In genomic region chr17:27445971-27446370, GRCh38 we compare ENCODE assay signal across 20 cellular contexts.
"Had no signal": no experiment of that assay in that cellular context is flagged by ENCODE, and none has a peak within 500 bp of the region (broad histone marks: within the 10 kb centered on the region; RNA-seq: fewer than 3 reads in every experiment).

No MANE protein-coding gene starts in this region.

- ATAC-seq: gastroesophageal sphincter; left lobe of liver; naive thymus-derived CD4-positive, alpha-beta T cell; stimulated activated effector memory CD8-positive, alpha-beta T cell treated with anti-CD3 and anti-CD28 coated beads, Interleukin-12 subunit alpha, Interleukin-12 subunit beta, amount 100 ng/mL, for 72 hours; stimulated activated naive CD8-positive, alpha-beta T cell treated with anti-CD3 and anti-CD28 coated beads, Interleukin-15, Interleukin-2, amounts not matched to agents 100 U/mL and 50 U/mL, for 24 hours had no signal

- FAIRE-seq: endometrium, urothelium cell line had no signal

- H3K9me3 ChIP-seq: esophagus muscularis mucosa, gastroesophageal sphincter, neutrophil, ovary, suprapubic skin, thyroid gland had no signal

- H3K36me3 Mint-ChIP-seq: naive thymus-derived CD4-positive, alpha-beta T cell; stimulated activated effector memory CD8-positive, alpha-beta T cell treated with anti-CD3 and anti-CD28 coated beads, Interleukin-12 subunit alpha, Interleukin-12 subunit beta, amount 100 ng/mL, for 72 hours; type B pancreatic cell had no signal

- DNase-seq: effector memory CD4-positive, alpha-beta T cell; glutamatergic neuron; islet precursor cell; naive thymus-derived CD4-positive, alpha-beta T cell; ovary; stimulated activated CD4-positive, alpha-beta T cell treated with anti-CD3 and anti-CD28 coated beads, Interleukin-4, amount 100 ng/mL, for 1 hour; stimulated activated CD8-positive, alpha-beta memory T cell treated with anti-CD3 and anti-CD28 coated beads, Interleukin-4, amount 100 ng/mL, for 48 hours; stimulated activated naive CD8-positive, alpha-beta T cell treated with anti-CD3 and anti-CD28 coated beads, Interleukin-15, Interleukin-2, amounts not matched to agents 100 U/mL and 50 U/mL, for 24 hours; thyroid gland had no signal

- H3K27ac ChIP-seq: epithelial cell of prostate, esophagus muscularis mucosa, gastroesophageal sphincter, neutrophil, ovary, suprapubic skin, thyroid gland had no signal

- H3K27ac Mint-ChIP-seq: naive thymus-derived CD4-positive, alpha-beta T cell; progenitor cell of endocrine pancreas; stimulated activated effector memory CD8-positive, alpha-beta T cell treated with anti-CD3 and anti-CD28 coated beads, Interleukin-12 subunit alpha, Interleukin-12 subunit beta, amount 100 ng/mL, for 72 hours; type B pancreatic cell had no signal

- H3K4me3 ChIP-seq: esophagus muscularis mucosa, gastroesophageal sphincter, ovary, suprapubic skin, thyroid gland had no signal

- H3K9me3 Mint-ChIP-seq: naive thymus-derived CD4-positive, alpha-beta T cell; stimulated activated effector memory CD8-positive, alpha-beta T cell treated with anti-CD3 and anti-CD28 coated beads, Interleukin-12 subunit alpha, Interleukin-12 subunit beta, amount 100 ng/mL, for 72 hours; type B pancreatic cell had no signal

- H3K27me3 ChIP-seq: esophagus muscularis mucosa, gastroesophageal sphincter, neutrophil, ovary, suprapubic skin, thyroid gland had no signal

- H3K36me3 ChIP-seq: esophagus muscularis mucosa, gastroesophageal sphincter, neutrophil, ovary, suprapubic skin, thyroid gland had no signal

- H3K4me3 Mint-ChIP-seq: naive thymus-derived CD4-positive, alpha-beta T cell; stimulated activated effector memory CD8-positive, alpha-beta T cell treated with anti-CD3 and anti-CD28 coated beads, Interleukin-12 subunit alpha, Interleukin-12 subunit beta, amount 100 ng/mL, for 72 hours; type B pancreatic cell had no signal

- H3K4me1 ChIP-seq: esophagus muscularis mucosa, gastroesophageal sphincter, suprapubic skin, thyroid gland had no signal
